Comparison of ENCODE assay signal across 24 cellular contexts in the genomic region with DNA sequence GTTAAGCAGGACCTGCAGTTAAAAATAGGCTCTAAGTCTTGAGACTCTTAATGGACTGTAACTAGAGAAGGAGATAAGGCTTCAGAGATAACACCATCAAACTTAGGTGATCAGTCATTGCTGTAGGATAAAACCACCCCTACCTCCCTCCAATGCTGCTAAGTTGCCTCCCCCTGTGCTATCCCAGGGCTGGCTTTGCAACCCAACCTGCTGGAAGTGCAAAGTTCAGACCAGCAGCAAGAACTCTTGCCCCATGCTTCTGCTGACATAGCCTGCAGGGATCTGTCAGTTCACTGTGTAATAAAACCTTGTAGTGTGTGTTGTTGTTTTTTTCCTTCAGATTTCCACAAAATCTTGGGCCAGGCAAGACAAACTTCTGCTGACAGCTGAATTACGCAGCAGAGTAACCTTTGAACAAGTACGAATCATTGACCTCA. TPM values are rescaled to one million over a fixed set of nuclear protein-coding genes. Genes with fewer than 3 reads are reported as not detected.
A peak's percentile ranks its signal among the peaks of the same experiment; 100 is the strongest.
DNase-seq lines count a peak whose midpoint lies in the region; ATAC-seq and TF ChIP-seq lines count a peak whose summit lies in the region.
"Had no signal": no experiment of that assay in that cellular context is flagged by ENCODE, and none has a peak within 500 bp of the region (broad histone marks: within the 10 kb centered on the region; RNA-seq: fewer than 3 reads in every experiment).

No MANE protein-coding gene starts in this region.

- no peaks in the 10 kb centered on the region for H3K36me3 ChIP-seq in cardiac muscle cell
- H3K36me3 ChIP-seq in mucosa of descending colon (ENCODE audit: low read depth): no peaks in the 10 kb centered on the region
- H3K36me3 ChIP-seq in stomach: no peaks in the 10 kb centered on the region

- H3K27me3 ChIP-seq in cardiac muscle cell (no peaks in the 10 kb centered on the region), right cardiac atrium (ENCODE audit: control insufficient read depth, insufficient read depth) (no peaks in the 10 kb centered on the region), stomach (no peaks in the 10 kb centered on the region)

- no peak for TF ChIP-seq POLR2A in stomach (IDR thresholded peaks at IDR 0.05)

- H3K4me1 ChIP-seq in cardiac muscle cell (ENCODE audit: low read depth) (peaks cover 37% of the 10 kb centered on the region), right cardiac atrium (ENCODE audit: control insufficient read depth, insufficient read depth, low read length) (peaks cover 2% of the 10 kb centered on the region), mucosa of descending colon (ENCODE audit: low read depth) (peaks cover 3% of the 10 kb centered on the region), stomach (no peaks in the 10 kb centered on the region)

- TF ChIP-seq CTCF in cardiac muscle cell (IDR thresholded peaks at IDR 0.05; ENCODE audit: low read depth, low read length) (no peak), mucosa of descending colon (IDR thresholded peaks at IDR 0.05) (no peak), stomach (IDR thresholded peaks at IDR 0.05) (no peak)

- peak in 1 of 2 donors; percentile 85 for DNase-seq in cardiac muscle cell (ENCODE audit: low read depth in 1 of 2, low spot score in 1 of 2)
- DNase-seq in right cardiac atrium: no peak
- peak; percentile 89 for DNase-seq in islet precursor cell
- peak in 1 of 3 donors; percentile 23 for DNase-seq in mucosa of descending colon
- no peak for DNase-seq in COLO668 (lab: John Stamatoyannopoulos, UW; ENCODE audit: unreplicated experiment)
- no peak for DNase-seq in amygdala (lab: John Stamatoyannopoulos, UW)
- no peak for DNase-seq in NCI-H748 (lab: John Stamatoyannopoulos, UW; ENCODE audit: unreplicated experiment)
- DNase-seq in stomach: no peak
- DNase-seq: 8988T; activated CD4-positive, alpha-beta T cell treated with anti-CD3 and anti-CD28 coated beads for 4 hours; activated naive CD8-positive, alpha-beta T cell treated with anti-CD3 and anti-CD28 coated beads, Interleukin-2, amount 50 U/mL, for 24 hours; activated T-cell treated with anti-CD3 and anti-CD28 coated beads, Interleukin-2, amount 50 U/mL, for 1 hour; cerebellar nuclear complex; Kasumi-1; kidney glomerular epithelial cell; naive B cell; NCI-H1436 treated with DMSO at 0.1 percent for 48 hours; NCI-H446 treated with DMSO at 0.1 percent for 48 hours; NK-92 treated with Interleukin-12 subunit alpha and Interleukin-12 subunit beta, amount 100 ng/mL, for 24 hours; PC-9; SHP77; stimulated activated CD4-positive, alpha-beta T cell treated with anti-CD3 and anti-CD28 coated beads, Interleukin-2, amount 100 ng/mL, for 24 hours had no signal

- no peak for ATAC-seq in right cardiac atrium
- peak; percentile 89 for ATAC-seq in mucosa of descending colon
- ATAC-seq: activated naive CD8-positive, alpha-beta T cell treated with anti-CD3 and anti-CD28 coated beads, Interleukin-2, amount 50 U/mL, for 24 hours; GM12878 had no signal

- H3K27ac ChIP-seq in cardiac muscle cell: peak overlapping the region; percentile 95
- H3K27ac ChIP-seq in right cardiac atrium (ENCODE audit: low read length): no peak overlapping the region
- H3K27ac ChIP-seq in stomach: no peak overlapping the region
- H3K27ac ChIP-seq: PC-9 had no signal

- no peak for TF ChIP-seq EP300 in stomach (IDR thresholded peaks at IDR 0.05)

- H3K9me3 ChIP-seq in cardiac muscle cell (ENCODE audit: low read depth): no peaks in the 10 kb centered on the region
- no peaks in the 10 kb centered on the region for H3K9me3 ChIP-seq in right cardiac atrium (ENCODE audit: control insufficient read depth, low read length)
- H3K9me3 ChIP-seq in mucosa of descending colon: no peaks in the 10 kb centered on the region
- no peaks in the 10 kb centered on the region for H3K9me3 ChIP-seq in stomach

- 83% methylated on average over 2 of the region's 2 CpGs for WGBS in right cardiac atrium
- WGBS in stomach, 5 donors: 39 to 69% (median 50%) methylated on average over 2 of the region's 2 CpGs

- peak overlapping the region; percentile 12 for H3K4me3 ChIP-seq in cardiac muscle cell
- no peak overlapping the region for H3K4me3 ChIP-seq in right cardiac atrium (ENCODE audit: low read length)
- no peak overlapping the region for H3K4me3 ChIP-seq in mucosa of descending colon
- no peak overlapping the region for H3K4me3 ChIP-seq in stomach
- H3K4me3 ChIP-seq: GM12878, PC-9 had no signal

- intact Hi-C loops in right cardiac atrium (cut with DNase I): loop anchor here in 3 of 4 donors (5.0 to 10.0 kb wide), 3 partner anchors 234 to 246 kb away; no protein-coding TSS in a partner anchor
- intact Hi-C loops in mucosa of descending colon (cut with DNase I, micrococcal nuclease): loop anchor here in 1 of 2 donors (2.0 kb wide), 1 partner anchor 32 kb away; no protein-coding TSS in a partner anchor
- intact Hi-C loops in stomach (cut with DNase I; ENCODE audit: low total_unique reads): no loop called here

RNA-seq across cellular contexts. Expression of gene EPB41L3, which starts 57.4 kb away (rescaled TPM):
- total RNA-seq in cardiac muscle cell (466 and 886 TPM in 2 replicates), right cardiac atrium (10 to 100 TPM; 17.2 to 23.7 (median 22.2) TPM), mucosa of descending colon (10 to 100 TPM; 83.3 to 98.9 (median 97.3) TPM), stomach (100 to 1,000 TPM in 1 of 5 donors, 10 to 100 TPM in 3, 1 to 10 TPM in 1; 9.8 to 120 (median 39.3) TPM)
- polyA plus RNA-seq in cardiac muscle cell (201 and 316 TPM in 2 replicates), right cardiac atrium (8.7 TPM), stomach (1 to 10 TPM; 3.5 to 7.9 (median 6.4) TPM)
- total RNA-seq: activated CD8-positive, alpha-beta memory T cell treated with anti-CD3 and anti-CD28 coated beads for 36 hours; PC-9 had no signal
